ENCODE assay signal across 8 cellular contexts in the genomic region with DNA sequence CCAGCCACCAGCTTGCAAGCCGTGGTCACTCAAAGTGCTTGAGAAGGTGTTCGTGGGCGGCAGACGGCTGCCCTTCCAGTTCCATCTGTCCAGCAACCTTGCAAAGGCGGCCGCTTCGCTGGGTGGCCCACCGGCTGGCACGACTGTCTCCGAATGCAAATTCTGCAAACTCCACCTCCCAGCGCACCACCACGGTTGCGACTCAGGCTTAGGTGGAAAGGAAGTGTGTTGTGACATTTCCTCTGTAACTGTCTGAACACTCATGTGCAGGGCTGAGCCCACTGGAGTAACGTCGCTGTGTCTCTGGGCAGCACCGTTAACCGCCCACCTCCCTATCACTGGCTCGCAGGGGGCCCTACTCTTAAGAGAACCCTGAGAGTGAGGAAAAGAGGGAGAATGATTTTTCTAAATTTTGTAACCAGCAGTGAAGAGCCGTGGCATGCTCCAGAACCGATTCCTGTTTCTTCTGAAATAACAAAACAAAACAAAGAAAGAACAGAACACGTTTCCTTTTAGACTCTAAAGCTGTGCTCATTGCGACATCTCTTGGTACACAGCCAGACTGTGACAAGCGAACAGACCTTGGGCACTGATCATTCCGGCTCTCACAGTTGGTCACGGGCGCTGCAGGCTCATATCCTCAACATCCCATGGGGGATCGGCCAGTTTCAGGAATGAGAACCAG. TPM values are rescaled to one million over a fixed set of nuclear protein-coding genes. Genes with fewer than 3 reads are reported as not detected.
DNase-seq lines count a peak whose midpoint lies in the region; ATAC-seq, FAIRE-seq and TF ChIP-seq lines count a peak whose summit lies in the region.

A gene with protein sequence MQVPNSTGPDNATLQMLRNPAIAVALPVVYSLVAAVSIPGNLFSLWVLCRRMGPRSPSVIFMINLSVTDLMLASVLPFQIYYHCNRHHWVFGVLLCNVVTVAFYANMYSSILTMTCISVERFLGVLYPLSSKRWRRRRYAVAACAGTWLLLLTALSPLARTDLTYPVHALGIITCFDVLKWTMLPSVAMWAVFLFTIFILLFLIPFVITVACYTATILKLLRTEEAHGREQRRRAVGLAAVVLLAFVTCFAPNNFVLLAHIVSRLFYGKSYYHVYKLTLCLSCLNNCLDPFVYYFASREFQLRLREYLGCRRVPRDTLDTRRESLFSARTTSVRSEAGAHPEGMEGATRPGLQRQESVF (minus strand): TSS at position 155 of the 685 bp plus-strand sequence. CDS start 70,627 bp downstream, outside the sequence.

- TF ChIP-seq POLR2A in GM19099 (IDR thresholded peaks at IDR 0.05; ENCODE audit: extremely low read depth, insufficient read length, low read depth) (peak; percentile 83), HepG2 (IDR thresholded peaks at IDR 0.05; ENCODE audit: insufficient read depth in 1 of 2, low read depth in 2 of 2, low read length in 2 of 2) (no peak)

- H3K79me2 ChIP-seq in SK-N-SH (ENCODE audit: insufficient read depth) (no peaks in the 10 kb centered on the region), HepG2 (ENCODE audit: insufficient read depth, low read length) (no peaks in the 10 kb centered on the region)

- no peak within 1 kb of the TSS for H3K27ac ChIP-seq in SK-N-SH (ENCODE audit: low read depth in 2 of 2, low read length in 1 of 2)
- H3K27ac ChIP-seq in HepG2 (ENCODE audit: extremely low read length, insufficient read depth, low read length) = peak within 1 kb of the TSS; percentile 75

- TF ChIP-seq RAD21 in SK-N-SH (IDR thresholded peaks at IDR 0.05; ENCODE audit: low read length) = no peak
- TF ChIP-seq RAD21 in HepG2 (CRISPR knock-in tag; IDR thresholded peaks at IDR 0.05) = no peak

- peaks cover 3 to 7% of the 10 kb centered on the region in 2 donors for H3K36me3 Mint-ChIP-seq in CD14-positive monocyte

- intact Hi-C loops in CD14-positive monocyte (cut with micrococcal nuclease) (loop anchor here (1.0 to 5.0 kb wide), 5 partner anchors 32 to 85 kb away; a partner anchor contains a TSS), HepG2 (cut with micrococcal nuclease; ENCODE audit: unreplicated experiment) (loop anchor here (1.0 to 10.0 kb wide), 2 partner anchors 48 to 56 kb away; no protein-coding TSS in a partner anchor)

- peak; percentile 77 for FAIRE-seq in HepG2 (lab: Jason Lieb, UNC)

- peaks cover 0 to 2% (median 0%) of the 10 kb centered on the region in 3 donors for H3K27me3 Mint-ChIP-seq in CD14-positive monocyte (ENCODE audit: low read depth in 3 of 3)

- no peaks in the 10 kb centered on the region; the same call in 1 of the 2 replicates for H3K27me3 ChIP-seq in SK-N-SH (ENCODE audit: insufficient read depth)
- no peaks in the 10 kb centered on the region for H3K27me3 ChIP-seq in HepG2 (ENCODE audit: control insufficient read depth in 1 of 2, insufficient read depth in 2 of 2, low read length in 2 of 2)

- 17% methylated on average over 18 of the region's 27 CpGs for WGBS in SK-N-SH (ENCODE audit: low lambda C conversion rate)
- WGBS in HepG2 (ENCODE audit: low lambda C conversion rate) = 3% methylated on average over 22 of the region's 27 CpGs

- H3F3A ChIP-seq in SK-N-SH (replicated peaks; ENCODE audit: insufficient read depth) = no peaks in the 10 kb centered on the region

- H4K20me1 ChIP-seq in SK-N-SH (ENCODE audit: insufficient read depth) = no peaks in the 10 kb centered on the region
- H4K20me1 ChIP-seq in HepG2 (ENCODE audit: insufficient read depth, low read length) = no peaks in the 10 kb centered on the region

- DNase-seq in CD14-positive monocyte (ENCODE audit: low spot score) (peak; percentile 91), SK-N-SH (no peak), HepG2 (ENCODE audit: low spot score) (peak; percentile 84), SK-N-DZ (ENCODE audit: low spot score) (no peak)
- DNase-seq in activated naive CD4-positive, alpha-beta T cell (lab: John Stamatoyannopoulos, UW) = peak; percentile 17 to 71 (median 46)
- peak; percentile 47 to 61 for DNase-seq in stimulated activated CD8-positive, alpha-beta memory T cell treated with anti-CD3 and anti-CD28 coated beads, Interleukin-4, amount 100 ng/mL, for 1 hour (ENCODE audit: low read depth in 2 of 2, low spot score in 1 of 2)

- peaks cover 0 to 7% (median 0%) of the 10 kb centered on the region in 7 donors for H3K9me3 Mint-ChIP-seq in CD14-positive monocyte

- no peak within 1 kb of the TSS for H3K9ac ChIP-seq in SK-N-SH
- H3K9ac ChIP-seq in HepG2 (ENCODE audit: insufficient read depth, low read depth, low read length) = peak within 1 kb of the TSS; percentile 73

- H3K9me2 ChIP-seq in SK-N-SH = no peaks in the 10 kb centered on the region

- peak within 1 kb of the TSS; percentile 66 for H3K4me2 ChIP-seq in SK-N-SH
- peak within 1 kb of the TSS; percentile 96 for H3K4me2 ChIP-seq in HepG2 (ENCODE audit: low read depth, low read length)

- in situ Hi-C loops in HepG2 (cut with HindIII; ENCODE audit: extremely low pct_ligation_motif_present, low pct_unique_long_range_greater_than_20kb) = no loop called here

- H3K4me3 ChIP-seq in SK-N-SH (ENCODE audit: low read depth in 2 of 2, low read length in 1 of 2) = no peak within 1 kb of the TSS; a peak in 1 of 4 replicates
- H3K4me3 ChIP-seq in HepG2 (replicated peaks in 1 of 3; ENCODE audit: insufficient read depth in 1 of 3, low read depth in 2 of 3, low read length in 3 of 3) = peak within 1 kb of the TSS; percentile 62 to 81 (median 63)

- peaks cover 17% of the 10 kb centered on the region for H3K4me1 Mint-ChIP-seq in CD14-positive monocyte

- ATAC-seq in HG03342 (IDR thresholded peaks at IDR 0.05; ENCODE audit: unreplicated experiment) (peak; percentile 57), HepG2 (peak; percentile 83)

- H3K4me3 Mint-ChIP-seq in CD14-positive monocyte = peak within 1 kb of the TSS; percentile 95 to 96

- H3K36me3 ChIP-seq in SK-N-SH (replicated peaks in 1 of 2; ENCODE audit: control insufficient read depth in 1 of 2, insufficient read depth in 2 of 2, low read length in 1 of 2) (no peaks in the 10 kb centered on the region), HepG2 (replicated peaks in 1 of 2; ENCODE audit: control insufficient read depth in 1 of 2, insufficient read depth in 2 of 2, low read length in 2 of 2) (no peaks in the 10 kb centered on the region)

- TF ChIP-seq CTCF in CD14-positive monocyte (IDR thresholded peaks at IDR 0.05) (no peak), SK-N-SH (IDR thresholded peaks at IDR 0.05) (no peak), HepG2 (CRISPR knock-in tag; IDR thresholded peaks at IDR 0.05) (peak; percentile 56)

- TF ChIP-seq EP300 in SK-N-SH (IDR thresholded peaks at IDR 0.05; ENCODE audit: borderline replicate concordance in 1 of 2, low read depth in 1 of 2, low read length in 1 of 2) = no peak
- TF ChIP-seq EP300 in HepG2 (IDR thresholded peaks at IDR 0.05; ENCODE audit: low read depth in 2 of 2, low read length in 2 of 2) = no peak
- no peak for TF ChIP-seq EP300 in HepG2 (CRISPR knock-in tag; IDR thresholded peaks at IDR 0.05; ENCODE audit: borderline replicate concordance)

- no peaks in the 10 kb centered on the region for H3K4me1 ChIP-seq in SK-N-SH (ENCODE audit: control insufficient read depth in 1 of 2, insufficient read depth in 2 of 2, low read depth in 1 of 2, low read length in 1 of 2)
- H3K4me1 ChIP-seq in HepG2 (ENCODE audit: insufficient read depth, low read length) = peaks cover 51% of the 10 kb centered on the region

- peak within 1 kb of the TSS; percentile 33; the same call in 1 of the 2 replicates for H2AFZ ChIP-seq in SK-N-SH (ENCODE audit: low read depth)
- H2AFZ ChIP-seq in HepG2 (ENCODE audit: low read length) = no peak within 1 kb of the TSS

- H3K27ac Mint-ChIP-seq in CD14-positive monocyte = peak within 1 kb of the TSS; percentile 94 to 100 (median 99)

- CTCF ChIA-PET in SK-N-SH (lab: Yijun Ruan, JAX) = no interaction called here
- CTCF ChIA-PET in HepG2 (lab: Yijun Ruan, JAX; ENCODE audit: low intra/inter-chr PET ratio, low total read pairs) = no interaction called here

- BruUV-seq in HepG2 (replicated peaks; lab: Mats Ljungman, UMichigan) = TSS peak; percentile 80

- POLR2A ChIA-PET in SK-N-SH (lab: Yijun Ruan, JAX) (no interaction called here), HepG2 (lab: Yijun Ruan, JAX) (no interaction called here)

- no peaks in the 10 kb centered on the region for H3K9me3 ChIP-seq in SK-N-SH
- no peaks in the 10 kb centered on the region for H3K9me3 ChIP-seq in HepG2 (ENCODE audit: low read length)

TF ChIP-seq in SK-N-SH, 30 proteins besides CTCF, POLR2A, EP300 and RAD21 (continues in another document):
- peak; percentile 55 for TF ChIP-seq NFIC (IDR thresholded peaks at IDR 0.05; ENCODE audit: borderline replicate concordance)

TF ChIP-seq in HepG2, 621 proteins besides CTCF, POLR2A, EP300 and RAD21 (continues in another document):
- peak; percentile 35; the same call in 1 of the 2 replicates for TF ChIP-seq NCOR1 (IDR thresholded peaks at IDR 0.05; ENCODE audit: borderline replicate concordance, low read length)

RNA-seq across cellular contexts. Expression of the gene that starts here (rescaled TPM):
- polyA plus RNA-seq in CD14-positive monocyte (10 to 100 TPM; 33.3 to 40.0 TPM), SK-N-SH (2012; rRNA removed) (0.03 and 0.08 TPM in 2 replicates), HepG2 (2011; rRNA removed) (1.3 and 3.1 TPM in 2 replicates)
- polyA plus RNA-seq in SK-N-SH (2012; cell fraction: cytosol; rRNA removed) = 0.03 and 0.05 TPM in 2 replicates
- polyA plus RNA-seq in SK-N-SH (2012; cell fraction: nucleus; rRNA removed) = 0.05 and 0.15 TPM in 2 replicates
- total RNA-seq in HepG2 (2016; rRNA removed; fragmentation: Illumina TruSeq; extraction: Trizol) = 0.66 and 1.0 TPM in 2 replicates
- total RNA-seq in HepG2 (2016; cell fraction: cytosol; rRNA removed; fragmentation: Illumina TruSeq; extraction: Trizol; ENCODE audit: low read depth) = 0.09 and 0.10 TPM in 2 replicates
- total RNA-seq in HepG2 (2016; cell fraction: insoluble cytoplasmic fraction; rRNA removed; fragmentation: Illumina TruSeq; extraction: Trizol) = 0.68 and 1.1 TPM in 2 replicates
- total RNA-seq in HepG2 (2016; cell fraction: membrane; rRNA removed; fragmentation: Illumina TruSeq; extraction: Trizol) = 0.31 and 0.34 TPM in 2 replicates
- 1.0 and 1.6 TPM in 2 replicates for total RNA-seq in HepG2 (2016; cell fraction: nucleus; rRNA removed; fragmentation: Illumina TruSeq; extraction: Trizol)
- polyA plus RNA-seq in HepG2 (2011; cell fraction: cytosol; rRNA removed) = 2.0 and 2.3 TPM in 2 replicates
- 1.5 and 1.8 TPM in 2 replicates for polyA plus RNA-seq in HepG2 (2011; cell fraction: nucleus; rRNA removed)
- polyA plus RNA-seq in HepG2 (2012) = 2.1 and 2.4 TPM in 2 replicates
- polyA plus RNA-seq in HepG2 (2016; cell fraction: cytosol; fragmentation: Illumina TruSeq; extraction: Trizol; ENCODE audit: low read depth) = 0.08 and 0.09 TPM in 2 replicates
- 0.65 and 0.91 TPM in 2 replicates for polyA plus RNA-seq in HepG2 (2016; cell fraction: insoluble cytoplasmic fraction; fragmentation: Illumina TruSeq; extraction: Trizol; ENCODE audit: low read depth)
- 0.16 and 0.28 TPM in 2 replicates for polyA plus RNA-seq in HepG2 (2016; cell fraction: membrane; fragmentation: Illumina TruSeq; extraction: Trizol; ENCODE audit: low read depth)
- 2.0 and 2.3 TPM in 2 replicates for polyA plus RNA-seq in HepG2 (2016; cell fraction: nucleus; fragmentation: Illumina TruSeq; extraction: Trizol; ENCODE audit: insufficient read depth, low read depth)
- 0.09 and 7.8 TPM in 2 replicates for polyA minus RNA-seq in HepG2 (2011; rRNA and poly(A)+ RNA removed; ENCODE audit: low replicate concordance)
- polyA minus RNA-seq in HepG2 (2011; cell fraction: cytosol; rRNA and poly(A)+ RNA removed) = 2.4 and 2.6 TPM in 2 replicates
- polyA minus RNA-seq in HepG2 (2011; cell fraction: nucleus; rRNA and poly(A)+ RNA removed) = 1.4 and 2.2 TPM in 2 replicates
- polyA plus RNA-seq in SK-N-DZ (2014; cell fraction: cytosol; rRNA removed) = not detected in 2 replicates
- not detected in 2 replicates for polyA plus RNA-seq in SK-N-DZ (2014; cell fraction: nucleus; rRNA removed)

Comparison
In these comparisons a context has a peak if more than half of its experiments do, and no peak if none do; other contexts are left out.
1. RNA of the gene that starts here (polyA plus RNA-seq): 33.3 to 40.0 TPM in CD14-positive monocyte; 0.08 to 3.1 TPM in HepG2 and 0.03 to 0.15 TPM in SK-N-SH; every median in the first group is over 4 times any median in the second.
2. DNase-seq: peak in CD14-positive monocyte (single experiment), activated naive CD4-positive, alpha-beta T cell (4 of 4), HepG2 (single experiment) and stimulated activated CD8-positive, alpha-beta memory T cell treated with anti-CD3 and anti-CD28 coated beads, Interleukin-4, amount 100 ng/mL, for 1 hour (2 of 2); none in SK-N-SH (single experiment) and SK-N-DZ (single experiment).
3. H3K4me3 ChIP-seq: peak in HepG2 (3 of 3); none in SK-N-SH (0 of 2).